27 cellular contexts compared by ENCODE assay signal in genomic region chr3:86653801-86654200, GRCh38.
DNase-seq lines count a peak whose midpoint lies in the region; FAIRE-seq lines count a peak whose summit lies in the region.
"Had no signal": no experiment of that assay in that cellular context is flagged by ENCODE, and none has a peak within 500 bp of the region (broad histone marks: within the 10 kb centered on the region; RNA-seq: fewer than 3 reads in every experiment).

No MANE protein-coding gene starts in this region.

- no peaks in the 10 kb centered on the region for H3K4me1 ChIP-seq in mesendoderm (ENCODE audit: control insufficient read depth, low read depth, low read length)
- H3K4me1 ChIP-seq: BLaER1 had no signal

- no peaks in the 10 kb centered on the region for H3K79me2 ChIP-seq in mesendoderm (ENCODE audit: control insufficient read depth, insufficient read depth, low read length)

- H3K56ac ChIP-seq in mesendoderm (ENCODE audit: low read length): no peak overlapping the region

- no peak overlapping the region for H3K23ac ChIP-seq in mesendoderm (ENCODE audit: low read length)

- no peak overlapping the region for H4K5ac ChIP-seq in mesendoderm (ENCODE audit: low read length)

- H4K8ac ChIP-seq in mesendoderm (ENCODE audit: low read depth, low read length): no peak overlapping the region

- H2BK5ac ChIP-seq in mesendoderm (ENCODE audit: low read length): no peak overlapping the region

- no peak overlapping the region for H3K4me2 ChIP-seq in mesendoderm (ENCODE audit: low read length)
- H3K4me2 ChIP-seq: BLaER1 had no signal

- H3K36me3 ChIP-seq in mesendoderm (ENCODE audit: control insufficient read depth, insufficient read depth, low read length): no peaks in the 10 kb centered on the region
- H3K36me3 ChIP-seq: BLaER1 had no signal

- no peaks in the 10 kb centered on the region for H3K79me1 ChIP-seq in mesendoderm (ENCODE audit: low read length)

- DNase-seq in NCI-H2171 treated with DMSO at 0.1 percent for 48 hours (lab: John Stamatoyannopoulos, UW): peak; percentile 2
- no peak for DNase-seq in NCI-H2171 (lab: John Stamatoyannopoulos, UW)
- DNase-seq in OCI-M1 (lab: John Stamatoyannopoulos, UW): peak; percentile 40
- peak; percentile 9 for DNase-seq in mesendoderm
- DNase-seq in KBM-7: no peak
- DNase-seq in NCI-H345 (lab: John Stamatoyannopoulos, UW): no peak
- no peak for DNase-seq in frontal cortex (ENCODE audit: low spot score in 2 of 2)
- DNase-seq: 8988T; ACHN; CD4-positive, CD25-positive, alpha-beta regulatory T cell; DMS53; H9; Kasumi-1; NCI-H1092 treated with DMSO at 0.1 percent for 48 hours; NCI-H1436; NCI-H187; NCI-H2081 treated with DMSO at 0.1 percent for 48 hours; NCI-H226; NCI-H510A treated with DMSO at 0.1 percent for 48 hours; NCI-H748 treated with DMSO at 0.1 percent for 48 hours; NK-92 treated with Interleukin-12 subunit alpha and Interleukin-12 subunit beta, amount 100 ng/mL, for 24 hours; SHP77 had no signal

- no peak overlapping the region for H2BK120ac ChIP-seq in mesendoderm (ENCODE audit: low read depth, low read length)

- no peak overlapping the region for H3K9ac ChIP-seq in mesendoderm (ENCODE audit: low read length)
- H3K9ac ChIP-seq: BLaER1 had no signal

- no peak overlapping the region for H3K18ac ChIP-seq in mesendoderm (ENCODE audit: low read length)

- H3K4ac ChIP-seq in mesendoderm (ENCODE audit: low read depth, low read length): no peak overlapping the region

- no peak overlapping the region for H3K27ac ChIP-seq in mesendoderm (ENCODE audit: low read depth, low read length)
- H3K27ac ChIP-seq: BLaER1, RWPE1 had no signal

- no peak overlapping the region for H2BK15ac ChIP-seq in mesendoderm (replicated peaks; ENCODE audit: low read depth)

- no peak for FAIRE-seq in frontal cortex (lab: Jason Lieb, UNC)
- FAIRE-seq: D721Med, GM18507, HepG2 had no signal

- no CpG with 5 or more reads among the region's 5 CpGs for WGBS in mesendoderm (ENCODE audit: extremely low coverage, insufficient coverage, low lambda C conversion rate)

- H2AK5ac ChIP-seq in mesendoderm (ENCODE audit: low read length): no peak overlapping the region

- in situ Hi-C loops in KBM-7 (cut with MboI; ENCODE audit: low pct_unique_long_range_greater_than_20kb, low sequenced_read_pairs): no loop called here

- no peak overlapping the region for H3K4me3 ChIP-seq in mesendoderm (ENCODE audit: low read length)
- H3K4me3 ChIP-seq: BLaER1 had no signal

- H3K27me3 ChIP-seq in mesendoderm (ENCODE audit: insufficient read depth, low read length, poor library complexity): no peaks in the 10 kb centered on the region
- H3K27me3 ChIP-seq: BLaER1 had no signal

Comparison
In these comparisons a context has a peak if more than half of its experiments do, and no peak if none do; other contexts are left out.
1. DNase-seq: peak in NCI-H2171 treated with DMSO at 0.1 percent for 48 hours (single experiment), OCI-M1 (single experiment) and mesendoderm (single experiment); none in NCI-H2171 (single experiment), KBM-7 (single experiment), NCI-H345 (single experiment) and frontal cortex (0 of 2).